In the genomic region with DNA sequence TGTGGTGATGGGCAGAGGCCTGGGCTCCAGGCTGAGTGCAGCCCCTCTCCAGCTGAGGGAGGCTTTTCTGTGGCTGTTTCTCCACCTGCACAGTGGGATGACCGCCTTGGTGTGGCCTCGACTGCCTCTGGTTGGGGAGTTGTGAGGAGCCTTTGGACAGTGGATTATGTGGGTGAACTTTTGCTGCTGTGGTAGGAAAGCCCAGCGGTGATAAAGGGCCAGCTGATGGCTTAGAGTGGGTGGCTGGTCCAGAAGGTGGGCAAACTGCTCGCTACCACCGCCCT, we compare ENCODE assay signal across 10 cellular contexts. TPM values are rescaled to one million over a fixed set of nuclear protein-coding genes. Genes with fewer than 3 reads are reported as not detected.
DNase-seq lines count a peak whose midpoint lies in the region; TF ChIP-seq lines count a peak whose summit lies in the region.
"Had no signal": no experiment of that assay in that cellular context is flagged by ENCODE, and none has a peak within 500 bp of the region (broad histone marks: within the 10 kb centered on the region; RNA-seq: fewer than 3 reads in every experiment).

No MANE protein-coding gene starts in this region.

- 66% methylated on average over 4 of the region's 5 CpGs for WGBS in mammary epithelial cell (ENCODE audit: low coverage, missing lambda C conversion rate)

- dilution Hi-C loops in mammary epithelial cell (cut with HindIII; ENCODE audit: low sequenced_read_pairs): no loop called here

- no peak for TF ChIP-seq CTCF in 22Rv1 (IDR thresholded peaks at IDR 0.05)
- no peak for TF ChIP-seq CTCF in mammary epithelial cell (conservative IDR thresholded peaks at IDR 0.05 in 1 of 2, IDR thresholded peaks at IDR 0.05 in 1 of 2; ENCODE audit: extremely low read depth in 1 of 2, insufficient read depth in 1 of 2, low read depth in 1 of 2, low read length in 2 of 2)

- H3K79me2 ChIP-seq in mammary epithelial cell (ENCODE audit: insufficient read depth, low read length): peaks cover 25% of the 10 kb centered on the region

- H3K27me3 ChIP-seq in HUES6 (ENCODE audit: control insufficient read depth, insufficient read depth, low read length) (peaks cover 28% of the 10 kb centered on the region), mammary epithelial cell (ENCODE audit: insufficient read depth, low read length) (peaks cover 8% of the 10 kb centered on the region), mucosa of rectum (ENCODE audit: control insufficient read depth in 2 of 2, insufficient read depth in 2 of 2, low read length in 2 of 2) (peaks cover 8 to 16% of the 10 kb centered on the region in 2 donors)

- peak overlapping the region; percentile 80 for H3K4me2 ChIP-seq in mammary epithelial cell (ENCODE audit: insufficient read depth, low read depth, low read length)

- H3K27ac ChIP-seq in 22Rv1 (peak overlapping the region; percentile 99), HUES6 (ENCODE audit: low read depth, low read length) (no peak overlapping the region), mammary epithelial cell (ENCODE audit: insufficient read depth, low read depth, low read length) (no peak overlapping the region), mucosa of rectum (ENCODE audit: low read depth in 2 of 2, low read length in 2 of 2) (peak overlapping the region; percentile 99 to 100)

- intact Hi-C loops in mammary epithelial cell (cut with micrococcal nuclease): loop anchor here (1.0 to 10.0 kb wide), 4 partner anchors 34 to 469 kb away; partner anchors contain the start of genes MARK2, PLCB3 and STIP1

- H3K4me3 ChIP-seq in HUES6 (ENCODE audit: low read depth, low read length) (peak overlapping the region; percentile 70), mammary epithelial cell (replicated peaks in 1 of 3; ENCODE audit: insufficient read depth in 1 of 3, low read depth in 2 of 3, low read length in 3 of 3) (peak overlapping the region in 1 of 3 experiments; percentile 45), mucosa of rectum (ENCODE audit: low read length in 2 of 2) (peak overlapping the region; percentile 73 to 84)

- H3K9me3 ChIP-seq in HUES6 (ENCODE audit: control insufficient read depth, insufficient read depth, low read depth, low read length): no peaks in the 10 kb centered on the region
- H3K9me3 ChIP-seq in mammary epithelial cell (replicated peaks; ENCODE audit: insufficient read depth, low read length): no peaks in the 10 kb centered on the region
- no peaks in the 10 kb centered on the region for H3K9me3 ChIP-seq in mucosa of rectum (ENCODE audit: control insufficient read depth in 2 of 2, low read length in 2 of 2)

- no peaks in the 10 kb centered on the region for H4K20me1 ChIP-seq in mammary epithelial cell (ENCODE audit: insufficient read depth, low read length)

- no TSS peak for BruUV-seq in mammary epithelial cell (replicated peaks; lab: Mats Ljungman, UMichigan)

- H3K36me3 ChIP-seq in HUES6 (ENCODE audit: control insufficient read depth, insufficient read depth, low read length) (peaks cover 5% of the 10 kb centered on the region; the same call in 1 of the 2 replicates), mammary epithelial cell (ENCODE audit: insufficient read depth, low read length) (peaks cover 9% of the 10 kb centered on the region), mucosa of rectum (ENCODE audit: control insufficient read depth in 2 of 2, insufficient read depth in 2 of 2, low read length in 2 of 2) (peaks cover 0 to 6% of the 10 kb centered on the region in 2 donors)

- DNase-seq in mammary epithelial cell: no peak
- no peak for DNase-seq in amniotic stem cell (lab: John Stamatoyannopoulos, UW)
- no peak for DNase-seq in NCI-H2107 (lab: John Stamatoyannopoulos, UW)
- no peak for DNase-seq in cerebellum (ENCODE audit: low spot score)
- DNase-seq in nucleus accumbens (lab: John Stamatoyannopoulos, UW): no peak

- H3K9ac ChIP-seq in HUES6 (ENCODE audit: low read length): no peak overlapping the region
- H3K9ac ChIP-seq in mammary epithelial cell (ENCODE audit: insufficient read depth, low read length): no peak overlapping the region
- H3K9ac ChIP-seq in mucosa of rectum (ENCODE audit: low read depth in 1 of 2, low read length in 2 of 2): peak overlapping the region; percentile 89 to 90

- in situ Hi-C loops in mammary epithelial cell (cut with MboI; ENCODE audit: low sequenced_read_pairs in 2 of 2): loop anchor here (5.0 kb wide), 2 partner anchors 102 to 117 kb away; partner anchors contain the start of gene STIP1 (in 1 of the 2)

- no peak overlapping the region for H2AFZ ChIP-seq in mammary epithelial cell (ENCODE audit: low read depth, low read length)

- CTCF ChIA-PET in mammary epithelial cell (lab: Charles Lee; ENCODE audit: low non-redundant PET): interaction anchor here (1.6 kb wide), 1 partner anchor 14 kb away, joined by 6 read pairs; the partner anchor contains the start of genes PRDX5 and TRMT112

- H3K4me1 ChIP-seq in HUES6 (ENCODE audit: control insufficient read depth, insufficient read depth, low read length): peaks cover 24% of the 10 kb centered on the region
- H3K4me1 ChIP-seq in mammary epithelial cell (ENCODE audit: insufficient read depth, low read length): peaks cover 37% of the 10 kb centered on the region
- H3K4me1 ChIP-seq in mucosa of rectum (ENCODE audit: control insufficient read depth in 2 of 2, insufficient read depth in 2 of 2, low read length in 2 of 2): peaks cover 33 to 42% of the 10 kb centered on the region in 2 donors

RNA-seq across cellular contexts. Expression of gene ESRRA, which starts 1.4 kb away (rescaled TPM):
- total RNA-seq in mammary epithelial cell (10 to 100 TPM; 44.8 to 67.0 TPM), cerebellum (11.3 TPM)
- 34.7 TPM for polyA plus RNA-seq in mammary epithelial cell
- polyA minus RNA-seq in mammary epithelial cell: 33.3 TPM

RNA-seq across cellular contexts. Expression of gene CATSPERZ, which starts 3.8 kb away (rescaled TPM):
- total RNA-seq in mammary epithelial cell (not detected), cerebellum (not detected)
- polyA plus RNA-seq in mammary epithelial cell: 1.0 TPM
- polyA minus RNA-seq in mammary epithelial cell: not detected
- total RNA-seq: G401, renal cortical epithelial cell had no signal

RNA-seq across cellular contexts. Expression of gene KCNK4, which starts 12.9 kb away (rescaled TPM):
- total RNA-seq in mammary epithelial cell (not detected), cerebellum (2.0 TPM)
- polyA plus RNA-seq in mammary epithelial cell: not detected
- polyA minus RNA-seq in mammary epithelial cell: not detected
- total RNA-seq: renal cortical epithelial cell had no signal

RNA-seq across cellular contexts. Expression of gene TRMT112, which starts 13.4 kb away (rescaled TPM):
- total RNA-seq in mammary epithelial cell (100 to 1,000 TPM; 105 to 199 TPM), cerebellum (51.7 TPM)
- polyA plus RNA-seq in mammary epithelial cell: 350 TPM
- 271 TPM for polyA minus RNA-seq in mammary epithelial cell

RNA-seq across cellular contexts. Expression of gene PRDX5, which starts 13.9 kb away (rescaled TPM):
- total RNA-seq in mammary epithelial cell: 100 to 1,000 TPM; 333 to 449 TPM
- polyA plus RNA-seq in mammary epithelial cell: 660 TPM
- 272 TPM for polyA minus RNA-seq in mammary epithelial cell
- total RNA-seq in cerebellum: 68.8 TPM

Comparison
In these comparisons a context has a peak if more than half of its experiments do, and no peak if none do; other contexts are left out.
1. H3K27ac ChIP-seq: peak in 22Rv1 (single experiment) and mucosa of rectum (2 of 2); none in HUES6 (single experiment) and mammary epithelial cell (single experiment).
2. H3K9ac ChIP-seq: peak in mucosa of rectum (2 of 2); none in HUES6 (single experiment) and mammary epithelial cell (single experiment).